21 cellular contexts compared by ENCODE assay signal in genomic region chr6:156655267-156655918, GRCh38.
"Had no signal": no experiment of that assay in that cellular context is flagged by ENCODE, and none has a peak within 500 bp of the region (broad histone marks: within the 10 kb centered on the region; RNA-seq: fewer than 3 reads in every experiment).

No MANE protein-coding gene starts in this region.

- H3K36me3 ChIP-seq: esophagus squamous epithelium, gastrocnemius medialis, left ventricle myocardium inferior, neutrophil, ovary, prostate gland, uterus had no signal

- H3K9me3 ChIP-seq: esophagus squamous epithelium, gastrocnemius medialis, left ventricle myocardium inferior, neutrophil, ovary, prostate gland, uterus had no signal

- H3K27ac ChIP-seq: esophagus squamous epithelium, gastrocnemius medialis, left ventricle myocardium inferior, neutrophil, ovary, prostate gland, uterus had no signal

- DNase-seq: activated CD4-positive, alpha-beta T cell treated with anti-CD3 and anti-CD28 coated beads, Interleukin-2, amount 50 U/mL, for 1 hour; activated CD8-positive, alpha-beta T cell treated with anti-CD3 and anti-CD28 coated beads, Interleukin-2, amount 10 ng/mL, durations not matched to agents 7 days and 5 days; activated gamma-delta T cell treated with Interleukin-2 at 50 U/mL for 16 hours; activated T-cell treated with anti-CD3 and anti-CD28 coated beads, Interleukin-2, amount 50 U/mL, for 1 hour; aorta; esophagus squamous epithelium; gastrocnemius medialis; hypothalamus; left ventricle myocardium inferior; mammary epithelial cell; midbrain; natural killer cell; ovary; stimulated activated CD4-positive, alpha-beta T cell treated with anti-CD3 and anti-CD28 coated beads, Interleukin-2, amount 100 ng/mL, for 48 hours; stimulated activated CD8-positive, alpha-beta memory T cell treated with anti-CD3 and anti-CD28 coated beads, Interleukin-4, amount 100 ng/mL, for 48 hours; stimulated activated naive B cell treated with anti-CD40 and anti-IgM and Interleukin-4, amounts not matched to agents 10 μg/mL and 1 μg/mL and 100 μg/mL, for 72 hours; T-helper 2 cell; trophoblast cell; uterus had no signal

- H3K27me3 ChIP-seq: esophagus squamous epithelium, gastrocnemius medialis, neutrophil, ovary, uterus had no signal

- H3K4me1 ChIP-seq: prostate gland, uterus had no signal

- H3K4me3 ChIP-seq: esophagus squamous epithelium, gastrocnemius medialis, left ventricle myocardium inferior, ovary, prostate gland, uterus had no signal
